1 cellular context compared by ENCODE assay signal in genomic region chr2:43218550-43219382, GRCh38.
TF ChIP-seq lines count a peak whose summit lies in the region.

No MANE protein-coding gene starts in this region.

TF ChIP-seq in HepG2, 621 proteins besides CTCF, POLR2A, EP300 and RAD21 (continued from another document and continues in another):
- no peak for TF ChIP-seq ZBTB14 (CRISPR knock-in tag; IDR thresholded peaks at IDR 0.05)
- TF ChIP-seq MED13 (CRISPR knock-in tag; IDR thresholded peaks at IDR 0.05): peak; percentile 62; the same call in 1 of the 2 replicates
- TF ChIP-seq ZNF558 (CRISPR knock-in tag; IDR thresholded peaks at IDR 0.05; ENCODE audit: borderline replicate concordance): no peak
- no peak; the same call in 1 of the 2 replicates for TF ChIP-seq SMAD1 (CRISPR knock-in tag; IDR thresholded peaks at IDR 0.05; ENCODE audit: borderline replicate concordance, low read depth)
- TF ChIP-seq ZBTB33 (CRISPR knock-in tag; IDR thresholded peaks at IDR 0.05): no peak
- peak; percentile 14; the same call in 1 of the 2 replicates for TF ChIP-seq ZSCAN21 (CRISPR knock-in tag; IDR thresholded peaks at IDR 0.05; ENCODE audit: borderline replicate concordance)
- TF ChIP-seq, protein P1, sequence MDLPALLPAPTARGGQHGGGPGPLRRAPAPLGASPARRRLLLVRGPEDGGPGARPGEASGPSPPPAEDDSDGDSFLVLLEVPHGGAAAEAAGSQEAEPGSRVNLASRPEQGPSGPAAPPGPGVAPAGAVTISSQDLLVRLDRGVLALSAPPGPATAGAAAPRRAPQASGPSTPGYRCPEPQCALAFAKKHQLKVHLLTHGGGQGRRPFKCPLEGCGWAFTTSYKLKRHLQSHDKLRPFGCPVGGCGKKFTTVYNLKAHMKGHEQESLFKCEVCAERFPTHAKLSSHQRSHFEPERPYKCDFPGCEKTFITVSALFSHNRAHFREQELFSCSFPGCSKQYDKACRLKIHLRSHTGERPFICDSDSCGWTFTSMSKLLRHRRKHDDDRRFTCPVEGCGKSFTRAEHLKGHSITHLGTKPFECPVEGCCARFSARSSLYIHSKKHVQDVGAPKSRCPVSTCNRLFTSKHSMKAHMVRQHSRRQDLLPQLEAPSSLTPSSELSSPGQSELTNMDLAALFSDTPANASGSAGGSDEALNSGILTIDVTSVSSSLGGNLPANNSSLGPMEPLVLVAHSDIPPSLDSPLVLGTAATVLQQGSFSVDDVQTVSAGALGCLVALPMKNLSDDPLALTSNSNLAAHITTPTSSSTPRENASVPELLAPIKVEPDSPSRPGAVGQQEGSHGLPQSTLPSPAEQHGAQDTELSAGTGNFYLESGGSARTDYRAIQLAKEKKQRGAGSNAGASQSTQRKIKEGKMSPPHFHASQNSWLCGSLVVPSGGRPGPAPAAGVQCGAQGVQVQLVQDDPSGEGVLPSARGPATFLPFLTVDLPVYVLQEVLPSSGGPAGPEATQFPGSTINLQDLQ (CRISPR knock-in tag; IDR thresholded peaks at IDR 0.05): no peak
- no peak for TF ChIP-seq FOXP1 (IDR thresholded peaks at IDR 0.05)
- no peak for TF ChIP-seq FOXP1 (CRISPR knock-in tag; IDR thresholded peaks at IDR 0.05)
- no peak for TF ChIP-seq NRL (CRISPR knock-in tag; IDR thresholded peaks at IDR 0.05; ENCODE audit: borderline replicate concordance)
- no peak for TF ChIP-seq GLI4 (CRISPR knock-in tag; IDR thresholded peaks at IDR 0.05; ENCODE audit: borderline replicate concordance)
- no peak for TF ChIP-seq PLSCR1 (CRISPR knock-in tag; IDR thresholded peaks at IDR 0.05; ENCODE audit: borderline replicate concordance)
- no peak for TF ChIP-seq ZBTB7B (CRISPR knock-in tag; IDR thresholded peaks at IDR 0.05)
- no peak for TF ChIP-seq GPN1 (CRISPR knock-in tag; IDR thresholded peaks at IDR 0.05; ENCODE audit: borderline replicate concordance)
- TF ChIP-seq MBD4 (IDR thresholded peaks at IDR 0.05; ENCODE audit: borderline replicate concordance, low read length): no peak
- TF ChIP-seq, protein P2, sequence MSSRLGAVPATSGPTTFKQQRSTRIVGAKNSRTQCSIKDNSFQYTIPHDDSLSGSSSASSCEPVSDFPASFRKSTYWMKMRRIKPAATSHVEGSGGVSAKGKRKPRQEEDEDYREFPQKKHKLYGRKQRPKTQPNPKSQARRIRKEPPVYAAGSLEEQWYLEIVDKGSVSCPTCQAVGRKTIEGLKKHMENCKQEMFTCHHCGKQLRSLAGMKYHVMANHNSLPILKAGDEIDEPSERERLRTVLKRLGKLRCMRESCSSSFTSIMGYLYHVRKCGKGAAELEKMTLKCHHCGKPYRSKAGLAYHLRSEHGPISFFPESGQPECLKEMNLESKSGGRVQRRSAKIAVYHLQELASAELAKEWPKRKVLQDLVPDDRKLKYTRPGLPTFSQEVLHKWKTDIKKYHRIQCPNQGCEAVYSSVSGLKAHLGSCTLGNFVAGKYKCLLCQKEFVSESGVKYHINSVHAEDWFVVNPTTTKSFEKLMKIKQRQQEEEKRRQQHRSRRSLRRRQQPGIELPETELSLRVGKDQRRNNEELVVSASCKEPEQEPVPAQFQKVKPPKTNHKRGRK (CRISPR knock-in tag; IDR thresholded peaks at IDR 0.05): no peak
- TF ChIP-seq REPIN1 (CRISPR knock-in tag; IDR thresholded peaks at IDR 0.05; ENCODE audit: borderline replicate concordance, low read depth): no peak
- no peak for TF ChIP-seq KDM4B (CRISPR knock-in tag; IDR thresholded peaks at IDR 0.05)
- TF ChIP-seq KLF16 (CRISPR knock-in tag; IDR thresholded peaks at IDR 0.05): no peak
- no peak; a peak in 1 of 4 replicates for TF ChIP-seq REST (IDR thresholded peaks at IDR 0.05; ENCODE audit: borderline replicate concordance in 1 of 2, low read depth in 1 of 2, low read length in 2 of 2)
- no peak for TF ChIP-seq KDM6A (CRISPR knock-in tag; IDR thresholded peaks at IDR 0.05; ENCODE audit: low read depth)
- peak; percentile 60; the same call in 1 of the 2 replicates for TF ChIP-seq ZFY (CRISPR knock-in tag; IDR thresholded peaks at IDR 0.05)
- TF ChIP-seq TEAD2 (CRISPR knock-in tag; IDR thresholded peaks at IDR 0.05): no peak
- no peak for TF ChIP-seq ZNF205 (CRISPR knock-in tag; IDR thresholded peaks at IDR 0.05)
- TF ChIP-seq FOXK1 (CRISPR knock-in tag; IDR thresholded peaks at IDR 0.05; ENCODE audit: borderline replicate concordance, low read depth): peak; percentile 13; the same call in 1 of the 2 replicates
- TF ChIP-seq, protein P3, sequence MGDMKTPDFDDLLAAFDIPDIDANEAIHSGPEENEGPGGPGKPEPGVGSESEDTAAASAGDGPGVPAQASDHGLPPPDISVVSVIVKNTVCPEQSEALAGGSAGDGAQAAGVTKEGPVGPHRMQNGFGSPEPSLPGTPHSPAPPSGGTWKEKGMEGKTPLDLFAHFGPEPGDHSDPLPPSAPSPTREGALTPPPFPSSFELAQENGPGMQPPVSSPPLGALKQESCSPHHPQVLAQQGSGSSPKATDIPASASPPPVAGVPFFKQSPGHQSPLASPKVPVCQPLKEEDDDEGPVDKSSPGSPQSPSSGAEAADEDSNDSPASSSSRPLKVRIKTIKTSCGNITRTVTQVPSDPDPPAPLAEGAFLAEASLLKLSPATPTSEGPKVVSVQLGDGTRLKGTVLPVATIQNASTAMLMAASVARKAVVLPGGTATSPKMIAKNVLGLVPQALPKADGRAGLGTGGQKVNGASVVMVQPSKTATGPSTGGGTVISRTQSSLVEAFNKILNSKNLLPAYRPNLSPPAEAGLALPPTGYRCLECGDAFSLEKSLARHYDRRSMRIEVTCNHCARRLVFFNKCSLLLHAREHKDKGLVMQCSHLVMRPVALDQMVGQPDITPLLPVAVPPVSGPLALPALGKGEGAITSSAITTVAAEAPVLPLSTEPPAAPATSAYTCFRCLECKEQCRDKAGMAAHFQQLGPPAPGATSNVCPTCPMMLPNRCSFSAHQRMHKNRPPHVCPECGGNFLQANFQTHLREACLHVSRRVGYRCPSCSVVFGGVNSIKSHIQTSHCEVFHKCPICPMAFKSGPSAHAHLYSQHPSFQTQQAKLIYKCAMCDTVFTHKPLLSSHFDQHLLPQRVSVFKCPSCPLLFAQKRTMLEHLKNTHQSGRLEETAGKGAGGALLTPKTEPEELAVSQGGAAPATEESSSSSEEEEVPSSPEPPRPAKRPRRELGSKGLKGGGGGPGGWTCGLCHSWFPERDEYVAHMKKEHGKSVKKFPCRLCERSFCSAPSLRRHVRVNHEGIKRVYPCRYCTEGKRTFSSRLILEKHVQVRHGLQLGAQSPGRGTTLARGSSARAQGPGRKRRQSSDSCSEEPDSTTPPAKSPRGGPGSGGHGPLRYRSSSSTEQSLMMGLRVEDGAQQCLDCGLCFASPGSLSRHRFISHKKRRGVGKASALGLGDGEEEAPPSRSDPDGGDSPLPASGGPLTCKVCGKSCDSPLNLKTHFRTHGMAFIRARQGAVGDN (CRISPR knock-in tag; IDR thresholded peaks at IDR 0.05): peak; percentile 15; the same call in 1 of the 2 replicates
- peak; percentile 76 for TF ChIP-seq KAT8 (CRISPR knock-in tag; IDR thresholded peaks at IDR 0.05)
- no peak for TF ChIP-seq GTF3A (CRISPR knock-in tag; conservative IDR thresholded peaks at IDR 0.05)
- TF ChIP-seq, protein P4, sequence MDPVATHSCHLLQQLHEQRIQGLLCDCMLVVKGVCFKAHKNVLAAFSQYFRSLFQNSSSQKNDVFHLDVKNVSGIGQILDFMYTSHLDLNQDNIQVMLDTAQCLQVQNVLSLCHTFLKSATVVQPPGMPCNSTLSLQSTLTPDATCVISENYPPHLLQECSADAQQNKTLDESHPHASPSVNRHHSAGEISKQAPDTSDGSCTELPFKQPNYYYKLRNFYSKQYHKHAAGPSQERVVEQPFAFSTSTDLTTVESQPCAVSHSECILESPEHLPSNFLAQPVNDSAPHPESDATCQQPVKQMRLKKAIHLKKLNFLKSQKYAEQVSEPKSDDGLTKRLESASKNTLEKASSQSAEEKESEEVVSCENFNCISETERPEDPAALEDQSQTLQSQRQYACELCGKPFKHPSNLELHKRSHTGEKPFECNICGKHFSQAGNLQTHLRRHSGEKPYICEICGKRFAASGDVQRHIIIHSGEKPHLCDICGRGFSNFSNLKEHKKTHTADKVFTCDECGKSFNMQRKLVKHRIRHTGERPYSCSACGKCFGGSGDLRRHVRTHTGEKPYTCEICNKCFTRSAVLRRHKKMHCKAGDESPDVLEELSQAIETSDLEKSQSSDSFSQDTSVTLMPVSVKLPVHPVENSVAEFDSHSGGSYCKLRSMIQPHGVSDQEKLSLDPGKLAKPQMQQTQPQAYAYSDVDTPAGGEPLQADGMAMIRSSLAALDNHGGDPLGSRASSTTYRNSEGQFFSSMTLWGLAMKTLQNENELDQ (CRISPR knock-in tag; IDR thresholded peaks at IDR 0.05; ENCODE audit: borderline replicate concordance): no peak
- TF ChIP-seq ZNF883 (CRISPR knock-in tag; IDR thresholded peaks at IDR 0.05; ENCODE audit: not compliant biosample characterization): no peak
- no peak for TF ChIP-seq SRF (IDR thresholded peaks at IDR 0.05; ENCODE audit: low read depth, low read length)
- TF ChIP-seq PCBP2 (optimal IDR thresholded peaks at IDR 0.05; ENCODE audit: low read depth, low read length, poor library complexity, severe bottlenecking): no peak
- TF ChIP-seq, protein P5, sequence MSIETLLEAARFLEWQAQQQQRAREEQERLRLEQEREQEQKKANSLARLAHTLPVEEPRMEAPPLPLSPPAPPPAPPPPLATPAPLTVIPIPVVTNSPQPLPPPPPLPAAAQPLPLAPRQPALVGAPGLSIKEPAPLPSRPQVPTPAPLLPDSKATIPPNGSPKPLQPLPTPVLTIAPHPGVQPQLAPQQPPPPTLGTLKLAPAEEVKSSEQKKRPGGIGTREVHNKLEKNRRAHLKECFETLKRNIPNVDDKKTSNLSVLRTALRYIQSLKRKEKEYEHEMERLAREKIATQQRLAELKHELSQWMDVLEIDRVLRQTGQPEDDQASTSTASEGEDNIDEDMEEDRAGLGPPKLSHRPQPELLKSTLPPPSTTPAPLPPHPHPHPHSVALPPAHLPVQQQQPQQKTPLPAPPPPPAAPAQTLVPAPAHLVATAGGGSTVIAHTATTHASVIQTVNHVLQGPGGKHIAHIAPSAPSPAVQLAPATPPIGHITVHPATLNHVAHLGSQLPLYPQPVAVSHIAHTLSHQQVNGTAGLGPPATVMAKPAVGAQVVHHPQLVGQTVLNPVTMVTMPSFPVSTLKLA (IDR thresholded peaks at IDR 0.05): no peak
- TF ChIP-seq ZNF639 (CRISPR knock-in tag; conservative IDR thresholded peaks at IDR 0.05): no peak
- no peak for TF ChIP-seq SATB2 (CRISPR knock-in tag; IDR thresholded peaks at IDR 0.05)
- TF ChIP-seq MAFK (conservative IDR thresholded peaks at IDR 0.05 in 1 of 2, IDR thresholded peaks at IDR 0.05 in 1 of 2; ENCODE audit: low read length in 2 of 2): no peak
- TF ChIP-seq ADNP (CRISPR knock-in tag; IDR thresholded peaks at IDR 0.05): no peak
- no peak for TF ChIP-seq ZNF878 (CRISPR knock-in tag; IDR thresholded peaks at IDR 0.05)
